ENCODE assay signal across 2 cellular contexts in the genomic region with DNA sequence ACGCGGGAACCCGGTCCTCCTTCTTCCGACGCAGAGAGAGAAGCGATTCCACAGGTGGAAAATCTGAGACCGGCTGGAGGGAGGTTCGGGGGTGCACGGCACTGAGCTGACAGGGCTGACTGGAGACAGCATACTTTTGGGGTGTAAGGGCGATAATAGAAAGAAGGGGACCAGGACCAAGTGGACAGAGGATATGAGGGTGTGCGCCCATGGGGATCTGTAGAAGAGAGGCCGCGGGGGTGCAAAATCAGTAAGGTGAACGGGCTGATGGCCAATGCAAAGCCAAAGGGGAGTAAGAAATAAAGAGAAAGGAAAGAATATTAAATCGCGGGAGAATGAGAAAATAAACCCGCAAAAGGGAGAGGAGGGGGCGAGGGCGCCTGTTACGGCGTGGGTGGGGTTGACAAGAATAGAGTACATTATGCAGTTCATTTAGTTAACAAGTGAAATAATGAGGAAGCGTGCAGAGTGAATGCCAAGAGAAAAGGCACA.
TF ChIP-seq lines count a peak whose summit lies in the region.

No MANE protein-coding gene starts in this region.

TF ChIP-seq in GM23338, 12 proteins besides CTCF, POLR2A, EP300 and RAD21:
- TF ChIP-seq JUNB (IDR thresholded peaks at IDR 0.05; ENCODE audit: unreplicated experiment) (no peak), EZH2 (IDR thresholded peaks at IDR 0.05; ENCODE audit: low read depth, unreplicated experiment) (peak; percentile 84)
TF ChIP-seq in GM23338: peak in this region for 1.

TF ChIP-seq in GM12878, 131 proteins besides CTCF, POLR2A, EP300 and RAD21:
- no peak for TF ChIP-seq CHD4 (IDR thresholded peaks at IDR 0.05)
- peak; percentile 53 for TF ChIP-seq SUZ12 (IDR thresholded peaks at IDR 0.05; ENCODE audit: unreplicated experiment)
